ENCODE assay signal across 8 cellular contexts in the genomic region with DNA sequence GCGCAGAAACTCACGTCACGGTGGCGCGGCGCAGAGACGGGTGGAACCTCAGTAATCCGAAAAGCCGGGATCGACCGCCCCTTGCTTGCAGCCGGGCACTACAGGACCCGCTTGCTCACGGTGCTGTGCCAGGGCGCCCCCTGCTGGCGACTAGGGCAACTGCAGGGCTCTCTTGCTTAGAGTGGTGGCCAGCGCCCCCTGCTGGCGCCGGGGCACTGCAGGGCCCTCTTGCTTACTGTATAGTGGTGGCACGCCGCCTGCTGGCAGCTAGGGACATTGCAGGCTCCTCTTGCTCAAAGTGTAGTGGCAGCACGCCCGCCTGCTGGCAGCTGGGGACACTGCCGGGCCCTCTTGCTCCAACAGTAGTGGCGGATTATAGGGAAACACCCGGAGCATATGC. TPM values are rescaled to one million over a fixed set of nuclear protein-coding genes. Genes with fewer than 3 reads are reported as not detected.
A peak's percentile ranks its signal among the peaks of the same experiment; 100 is the strongest.
DNase-seq lines count a peak whose midpoint lies in the region; TF ChIP-seq lines count a peak whose summit lies in the region.
"Not testable (repeated sequence)": the region's sequence is repeated elsewhere in the genome, so short reads cannot be mapped to it uniquely, and the experiment has no call there.

No MANE protein-coding gene starts in this region.

- POLR2A ChIA-PET in BJ (lab: Charles Lee): not testable (repeated sequence)

- not testable (repeated sequence) for H3K27me3 Mint-ChIP-seq in activated naive CD4-positive, alpha-beta T cell treated with anti-CD3 and anti-CD28 coated beads for 36 hours (ENCODE audit: low read depth); neural crest cell (ENCODE audit: low read depth)

- H3K27ac Mint-ChIP-seq in activated naive CD4-positive, alpha-beta T cell treated with anti-CD3 and anti-CD28 coated beads for 36 hours; neural crest cell (ENCODE audit: unreplicated experiment): not testable (repeated sequence)

- H3K4me1 Mint-ChIP-seq in activated naive CD4-positive, alpha-beta T cell treated with anti-CD3 and anti-CD28 coated beads for 36 hours (ENCODE audit: low read depth); neural crest cell: not testable (repeated sequence)

- H3K4me3 Mint-ChIP-seq in activated naive CD4-positive, alpha-beta T cell treated with anti-CD3 and anti-CD28 coated beads for 36 hours: not testable (repeated sequence)
- peak overlapping the region; percentile 84 for H3K4me3 Mint-ChIP-seq in neural crest cell

- H3K36me3 Mint-ChIP-seq in activated naive CD4-positive, alpha-beta T cell treated with anti-CD3 and anti-CD28 coated beads for 36 hours (ENCODE audit: low read depth); neural crest cell (ENCODE audit: low read depth): not testable (repeated sequence)

- not testable (repeated sequence) for H3K4me3 ChIP-seq in BJ (ENCODE audit: low read depth, low read length); fibroblast of pulmonary artery (replicated peaks; ENCODE audit: low read depth, low read length)

- TF ChIP-seq CTCF in BJ (IDR thresholded peaks at IDR 0.05; ENCODE audit: insufficient read depth, low read depth, low read length) (peak; percentile 45), fibroblast of pulmonary artery (IDR thresholded peaks at IDR 0.05; ENCODE audit: low read length, missing control alignments) (peak; percentile 31), neural crest cell (conservative IDR thresholded peaks at IDR 0.05) (peak; percentile 45)

- CTCF ChIA-PET in BJ (lab: Yijun Ruan, JAX); activated naive CD4-positive, alpha-beta T cell treated with anti-CD3 and anti-CD28 coated beads for 36 hours (lab: Charles Lee): not testable (repeated sequence)

- not testable (repeated sequence) for H3K9me3 Mint-ChIP-seq in activated naive CD4-positive, alpha-beta T cell treated with anti-CD3 and anti-CD28 coated beads for 36 hours; neural crest cell

- not testable (repeated sequence) for DNase-seq in BJ (ENCODE audit: low read depth); fibroblast of pulmonary artery (ENCODE audit: low read depth)
- DNase-seq in Kasumi-1 (lab: John Stamatoyannopoulos, UW): peak; percentile 26 to 61
- peak; percentile 82 for DNase-seq in NCI-H82 (lab: John Stamatoyannopoulos, UW)
- peak; percentile 79 for DNase-seq in activated CD4-positive, CD25-positive, alpha-beta regulatory T cell treated with anti-CD3 and anti-CD28 coated beads, Interleukin-2, amount 50 U/mL, for 16 hours (ENCODE audit: low read depth, low spot score)
- peak; percentile 99 for DNase-seq in activated naive CD4-positive, alpha-beta T cell treated with anti-CD3 and anti-CD28 coated beads for 36 hours
- peak; percentile 59 for DNase-seq in neural crest cell (ENCODE audit: low read depth, low spot score)
- DNase-seq in stimulated activated CD8-positive, alpha-beta memory T cell treated with anti-CD3 and anti-CD28 coated beads, Interleukin-15, amount 100 ng/mL, for 48 hours (ENCODE audit: low read depth in 2 of 2): peak; percentile 76 to 90

- intact Hi-C loops in activated naive CD4-positive, alpha-beta T cell treated with anti-CD3 and anti-CD28 coated beads for 36 hours (cut with micrococcal nuclease): not testable (repeated sequence)

- H3K36me3 ChIP-seq in BJ (ENCODE audit: control insufficient read depth, insufficient read depth, low read length): not testable (repeated sequence)

- not testable (repeated sequence) for H3K27me3 ChIP-seq in BJ (ENCODE audit: control insufficient read depth, insufficient read depth, low read length)

RNA-seq across cellular contexts. Expression of gene POLR3K, which starts 42.6 kb away (rescaled TPM):
- 14.3 and 14.6 TPM in 2 replicates for polyA plus RNA-seq in BJ (2011; rRNA removed)
- polyA minus RNA-seq in BJ (2011; rRNA and poly(A)+ RNA removed): 5.6 and 10.1 TPM in 2 replicates
- total RNA-seq in activated naive CD4-positive, alpha-beta T cell treated with anti-CD3 and anti-CD28 coated beads for 36 hours: 10 to 100 TPM; 38.2 to 40.9 TPM
- total RNA-seq in neural crest cell: 35.8 and 36.7 TPM in 2 replicates

RNA-seq across cellular contexts. Expression of gene SNRNP25, which starts 42.9 kb away (rescaled TPM):
- polyA plus RNA-seq in BJ (2011; rRNA removed): 23.6 and 34.6 TPM in 2 replicates
- polyA minus RNA-seq in BJ (2011; rRNA and poly(A)+ RNA removed): 5.1 and 5.4 TPM in 2 replicates
- total RNA-seq in activated naive CD4-positive, alpha-beta T cell treated with anti-CD3 and anti-CD28 coated beads for 36 hours: 10 to 100 TPM; 38.0 to 38.6 TPM
- 79.1 and 85.6 TPM in 2 replicates for total RNA-seq in neural crest cell
